Comparison of ENCODE assay signal across 1 cellular context in genomic region chr2:173963817-173964564, GRCh38.
TF ChIP-seq lines count a peak whose summit lies in the region.

No MANE protein-coding gene starts in this region.

TF ChIP-seq in K562, 482 proteins besides CTCF, POLR2A, EP300 and RAD21 (continued from another document and continues in another):
- TF ChIP-seq CGGBP1 (CRISPR knock-in tag; IDR thresholded peaks at IDR 0.05) (peak; percentile 79; the same call in 1 of the 2 replicates), NR4A1 (CRISPR knock-in tag; IDR thresholded peaks at IDR 0.05) (no peak), NR4A1 (tag; IDR thresholded peaks at IDR 0.05) (0 out of 2 replicates have a peak, but pooled peaks have one; percentile 63), REST (CRISPR knock-in tag; IDR thresholded peaks at IDR 0.05; ENCODE audit: low read depth) (peak; percentile 71; the same call in 1 of the 2 replicates), ZC3H4 (CRISPR knock-in tag; IDR thresholded peaks at IDR 0.05; ENCODE audit: borderline replicate concordance) (no peak), ZNF146 (CRISPR knock-in tag; IDR thresholded peaks at IDR 0.05; ENCODE audit: unreplicated experiment) (no peak), RBM22 (IDR thresholded peaks at IDR 0.05; ENCODE audit: low read depth, low read length, poor library complexity, severe bottlenecking) (peak; percentile 86), BHLHE40 (IDR thresholded peaks at IDR 0.05; ENCODE audit: low read length) (peak; percentile 35; the same call in 1 of the 2 replicates), PCBP1 (IDR thresholded peaks at IDR 0.05; ENCODE audit: low read depth, low read length, poor library complexity, severe bottlenecking) (peak; percentile 98), TAF15 (IDR thresholded peaks at IDR 0.05; ENCODE audit: low read depth, low read length) (no peak), ZNF184 (CRISPR knock-in tag; IDR thresholded peaks at IDR 0.05) (no peak), TEAD4 (IDR thresholded peaks at IDR 0.05; ENCODE audit: low read length) (no peak), TEAD4 (CRISPR knock-in tag; IDR thresholded peaks at IDR 0.05; ENCODE audit: borderline replicate concordance) (peak; percentile 92; the same call in 1 of the 2 replicates), KHSRP (IDR thresholded peaks at IDR 0.05) (no peak), U2AF1 (optimal IDR thresholded peaks at IDR 0.05; ENCODE audit: low read depth, low read length) (no peak), ZNF143 (CRISPR knock-in tag; IDR thresholded peaks at IDR 0.05) (0 out of 2 replicates have a peak, but pooled peaks have one; percentile 40), ZNF589 (CRISPR knock-in tag; IDR thresholded peaks at IDR 0.05; ENCODE audit: low read depth) (0 out of 2 replicates have a peak, but pooled peaks have one; percentile 56), ZNF274 (IDR thresholded peaks at IDR 0.05; ENCODE audit: borderline replicate concordance, low read depth, low read length) (no peak), RBFOX2 (IDR thresholded peaks at IDR 0.05; ENCODE audit: low read depth, low read length) (peak; percentile 90), CREM (IDR thresholded peaks at IDR 0.05; ENCODE audit: low read depth) (peak; percentile 58), KAT2B (IDR thresholded peaks at IDR 0.05; ENCODE audit: low read depth, low read length) (no peak), RNF2 (IDR thresholded peaks at IDR 0.05) (peak; percentile 11; the same call in 1 of the 2 replicates), HMGXB4 (CRISPR knock-in tag; IDR thresholded peaks at IDR 0.05) (peak; percentile 95), ZNF668 (CRISPR knock-in tag; IDR thresholded peaks at IDR 0.05) (peak; percentile 34; the same call in 1 of the 2 replicates), CTBP1 (IDR thresholded peaks at IDR 0.05; ENCODE audit: borderline replicate concordance) (peak; percentile 95), TRIM24 (IDR thresholded peaks at IDR 0.05) (peak in 1 of 2 experiments; percentile 27; a peak in 1 of 4 replicates), AFF4 (CRISPR knock-in tag; IDR thresholded peaks at IDR 0.05) (peak; percentile 54; the same call in 1 of the 2 replicates), PURB (CRISPR knock-in tag; IDR thresholded peaks at IDR 0.05; ENCODE audit: low read depth) (no peak), POLR2H (tag; IDR thresholded peaks at IDR 0.05; ENCODE audit: low read depth) (peak; percentile 66), HNRNPK (IDR thresholded peaks at IDR 0.05; ENCODE audit: low read depth, low read length, poor library complexity, severe bottlenecking) (peak; percentile 99), ZSCAN29 (IDR thresholded peaks at IDR 0.05) (no peak), ZFP1 (CRISPR knock-in tag; IDR thresholded peaks at IDR 0.05) (no peak), ZFP91 (CRISPR knock-in tag; IDR thresholded peaks at IDR 0.05) (no peak), CREB5 (CRISPR knock-in tag; IDR thresholded peaks at IDR 0.05) (no peak), BMI1 (IDR thresholded peaks at IDR 0.05; ENCODE audit: low read length) (no peak), ZNF282 (CRISPR knock-in tag; IDR thresholded peaks at IDR 0.05) (0 out of 2 replicates have a peak, but pooled peaks have one; percentile 54), KAT8 (IDR thresholded peaks at IDR 0.05; ENCODE audit: low read depth) (no peak), ZNF444 (CRISPR knock-in tag; IDR thresholded peaks at IDR 0.05) (peak; percentile 52), SPI1 (IDR thresholded peaks at IDR 0.05; ENCODE audit: borderline replicate concordance, low read depth, low read length) (no peak), NBN (IDR thresholded peaks at IDR 0.05; ENCODE audit: low read depth) (no peak), RCOR1 (IDR thresholded peaks at IDR 0.05; ENCODE audit: borderline replicate concordance in 1 of 2, low read depth in 2 of 2, low read length in 2 of 2) (peak in 1 of 2 experiments; percentile 14; a peak in 1 of 4 replicates)
